In the genomic region with DNA sequence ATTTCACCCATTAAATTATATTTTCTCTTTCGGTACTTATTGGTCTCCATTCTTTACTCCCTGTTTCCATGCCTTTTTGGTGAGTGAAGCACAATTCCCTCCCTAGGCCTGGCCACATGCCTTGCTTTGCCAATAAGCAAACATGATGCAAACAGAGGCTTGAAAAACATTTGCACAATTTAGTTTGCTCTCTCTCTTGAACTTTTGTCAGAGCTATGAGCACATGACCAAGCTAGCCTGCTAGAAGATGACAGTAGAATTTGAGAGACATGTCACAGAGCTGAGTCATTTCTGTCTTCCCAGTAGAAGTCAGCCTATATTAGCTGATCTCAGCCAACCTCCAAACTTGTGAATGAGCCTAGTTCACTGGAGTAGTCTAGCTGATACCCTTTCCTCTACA, we compare ENCODE assay signal across 9 cellular contexts. TPM values are rescaled to one million over a fixed set of nuclear protein-coding genes. Genes with fewer than 3 reads are reported as not detected.
DNase-seq lines count a peak whose midpoint lies in the region; ATAC-seq and TF ChIP-seq lines count a peak whose summit lies in the region.
"Had no signal": no experiment of that assay in that cellular context is flagged by ENCODE, and none has a peak within 500 bp of the region (broad histone marks: within the 10 kb centered on the region; RNA-seq: fewer than 3 reads in every experiment).

No MANE protein-coding gene starts in this region.

- intact Hi-C loops in A673 (cut with micrococcal nuclease; ENCODE audit: unreplicated experiment): no loop called here
- intact Hi-C loops in activated naive CD4-positive, alpha-beta T cell treated with anti-CD3 and anti-CD28 coated beads for 36 hours (cut with micrococcal nuclease): no loop called here

- CTCF ChIA-PET in A673 (lab: Charles Lee): no interaction called here
- CTCF ChIA-PET in activated naive CD4-positive, alpha-beta T cell treated with anti-CD3 and anti-CD28 coated beads for 36 hours (lab: Charles Lee): no interaction called here

- H3K36me3 ChIP-seq in A673 (ENCODE audit: insufficient read depth, low read length, poor library complexity, severe bottlenecking) (peaks cover 6% of the 10 kb centered on the region), upper lobe of left lung (peaks cover 0 to 19% (median 0%) of the 10 kb centered on the region in 4 donors)

- TF ChIP-seq CTCF in A673 (conservative IDR thresholded peaks at IDR 0.05; ENCODE audit: low read depth, low read length): no peak
- no peak for TF ChIP-seq CTCF in fibroblast of pulmonary artery (IDR thresholded peaks at IDR 0.05; ENCODE audit: low read length, missing control alignments)
- TF ChIP-seq CTCF in upper lobe of left lung (IDR thresholded peaks at IDR 0.05): no peak

- no peak overlapping the region for H3K27ac Mint-ChIP-seq in activated naive CD4-positive, alpha-beta T cell treated with anti-CD3 and anti-CD28 coated beads for 36 hours

- H3K27me3 ChIP-seq in A673 (replicated peaks; ENCODE audit: insufficient read depth, low read depth, low read length, poor library complexity) (no peaks in the 10 kb centered on the region), upper lobe of left lung (no peaks in the 10 kb centered on the region)

- POLR2A ChIA-PET in A673 (lab: Charles Lee; ENCODE audit: low non-redundant PET): no interaction called here

- H3K4me3 Mint-ChIP-seq in activated naive CD4-positive, alpha-beta T cell treated with anti-CD3 and anti-CD28 coated beads for 36 hours: no peak overlapping the region

- 91 to 94% methylated on average over 1 of the region's 1 CpG for WGBS in upper lobe of left lung, 2 donors

- peaks cover 10% of the 10 kb centered on the region for H3K4me1 Mint-ChIP-seq in activated naive CD4-positive, alpha-beta T cell treated with anti-CD3 and anti-CD28 coated beads for 36 hours (ENCODE audit: low read depth)

- ATAC-seq in GM18517 (IDR thresholded peaks at IDR 0.05; ENCODE audit: unreplicated experiment) (peak; percentile 94), HG02885 (IDR thresholded peaks at IDR 0.05; ENCODE audit: poor library complexity, unreplicated experiment) (peak; percentile 97), upper lobe of left lung (ENCODE audit: low FRiP score in 2 of 2) (peak; percentile 73 to 83)

- no TSS peak for BruUV-seq in A673 (replicated peaks; lab: Mats Ljungman, UMichigan)

- DNase-seq in A673 (ENCODE audit: low spot score): peak; percentile 70
- peak; percentile 62 for DNase-seq in NCI-H774 (lab: John Stamatoyannopoulos, UW)
- peak; percentile 94 for DNase-seq in fibroblast of pulmonary artery (ENCODE audit: low read depth)
- peak in 1 of 2 donors; percentile 49 for DNase-seq in upper lobe of left lung
- no peak for DNase-seq in NCI-H1105 (lab: John Stamatoyannopoulos, UW)
- DNase-seq in activated naive CD4-positive, alpha-beta T cell treated with anti-CD3 and anti-CD28 coated beads for 36 hours: no peak

- no peaks in the 10 kb centered on the region for H3K9me3 Mint-ChIP-seq in activated naive CD4-positive, alpha-beta T cell treated with anti-CD3 and anti-CD28 coated beads for 36 hours

- H3K9me3 ChIP-seq in A673 (ENCODE audit: low read depth, low read length, poor library complexity, severe bottlenecking): no peaks in the 10 kb centered on the region
- no peaks in the 10 kb centered on the region for H3K9me3 ChIP-seq in upper lobe of left lung

- H3K4me3 ChIP-seq in A673 (ENCODE audit: low read depth, low read length, poor library complexity, severe bottlenecking) (no peak overlapping the region), fibroblast of pulmonary artery (replicated peaks; ENCODE audit: low read depth, low read length) (no peak overlapping the region), upper lobe of left lung (no peak overlapping the region)

- H3K27ac ChIP-seq in A673 (ENCODE audit: low read depth, low read length, poor library complexity, severe bottlenecking) (no peak overlapping the region), upper lobe of left lung (peak overlapping the region in 1 of 4 donors; percentile 9)

- TF ChIP-seq POLR2A in upper lobe of left lung (IDR thresholded peaks at IDR 0.05): no peak

- TF ChIP-seq EP300 in upper lobe of left lung (IDR thresholded peaks at IDR 0.05): peak in 1 of 4 donors; percentile 5

- H3K4me1 ChIP-seq in A673 (ENCODE audit: insufficient read depth, low read length, poor library complexity, severe bottlenecking): peaks cover 21% of the 10 kb centered on the region
- H3K4me1 ChIP-seq in upper lobe of left lung: peaks cover 0 to 8% (median 4%) of the 10 kb centered on the region in 4 donors

- H3K27me3 Mint-ChIP-seq in activated naive CD4-positive, alpha-beta T cell treated with anti-CD3 and anti-CD28 coated beads for 36 hours (ENCODE audit: low read depth): no peaks in the 10 kb centered on the region

- H3K36me3 Mint-ChIP-seq in activated naive CD4-positive, alpha-beta T cell treated with anti-CD3 and anti-CD28 coated beads for 36 hours (ENCODE audit: low read depth): peaks cover 1% of the 10 kb centered on the region

RNA-seq across cellular contexts. Expression of a gene that starts 24.6 kb away (rescaled TPM):
- not detected in 2 replicates for total RNA-seq in A673 (2021)
- total RNA-seq in upper lobe of left lung: not detected
- not detected for total RNA-seq in activated naive CD4-positive, alpha-beta T cell treated with anti-CD3 and anti-CD28 coated beads for 36 hours
- total RNA-seq: dermis microvascular lymphatic vessel endothelial cell had no signal

Comparison
In these comparisons a context has a peak if more than half of its experiments do, and no peak if none do; other contexts are left out.
1. DNase-seq: peak in A673 (single experiment), NCI-H774 (single experiment) and fibroblast of pulmonary artery (single experiment); none in NCI-H1105 (single experiment) and activated naive CD4-positive, alpha-beta T cell treated with anti-CD3 and anti-CD28 coated beads for 36 hours (single experiment).
2. Peak in every context shown above with its lines, with median percentiles within 50 percentile points of each other: ATAC-seq.